Comparison of ENCODE assay signal across 9 cellular contexts in the genomic region with DNA sequence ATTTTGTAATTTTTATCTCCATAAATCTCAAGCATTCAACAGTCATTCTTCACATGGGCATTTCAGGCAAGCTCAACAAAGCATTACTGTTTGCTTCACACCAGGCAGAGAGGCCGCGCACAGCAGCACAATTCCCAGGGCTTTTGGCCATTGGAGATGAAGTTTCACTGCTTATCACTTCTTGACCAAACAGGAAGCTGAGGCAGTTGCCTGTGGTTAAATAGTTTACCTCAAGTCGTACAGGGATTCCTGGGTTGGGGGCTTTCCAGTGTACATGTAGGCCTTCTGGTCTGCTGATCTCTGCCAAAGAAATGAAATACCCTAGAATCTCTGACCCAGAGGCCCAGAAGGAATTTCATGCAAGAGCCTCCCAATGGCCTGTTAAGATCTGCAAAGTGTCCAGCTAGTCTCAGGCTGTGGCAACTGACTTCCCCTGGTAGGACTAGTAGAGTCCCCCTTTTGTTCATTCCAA. TPM values are rescaled to one million over a fixed set of nuclear protein-coding genes. Genes with fewer than 3 reads are reported as not detected.
DNase-seq lines count a peak whose midpoint lies in the region; ATAC-seq, FAIRE-seq and TF ChIP-seq lines count a peak whose summit lies in the region.
"Had no signal": no experiment of that assay in that cellular context is flagged by ENCODE, and none has a peak within 500 bp of the region (broad histone marks: within the 10 kb centered on the region; RNA-seq: fewer than 3 reads in every experiment).

No MANE protein-coding gene starts in this region.

- H4K8ac ChIP-seq in mesendoderm (ENCODE audit: low read depth, low read length) = no peak overlapping the region

- peak; percentile 18 for DNase-seq in bronchial epithelial cell (ENCODE audit: low read depth)
- peak in 5 of 6 donors; percentile 52 to 76 (median 60) for DNase-seq in pancreas
- DNase-seq in mesendoderm = no peak
- no peak for DNase-seq in CD8-positive, alpha-beta T cell
- no peak for DNase-seq in H54 (ENCODE audit: insufficient read length, low spot score)
- DNase-seq in stimulated activated CD4-positive, alpha-beta T cell treated with anti-CD3 and anti-CD28 coated beads, Interleukin-4, amount 100 ng/mL, for 4 hours = no peak
- DNase-seq: stimulated activated CD4-positive, alpha-beta T cell treated with anti-CD3 and anti-CD28 coated beads, Interleukin-12 subunit alpha, Interleukin-12 subunit beta, amount 100 ng/mL, for 4 hours had no signal

- TF ChIP-seq CTCF in Loucy (conservative IDR thresholded peaks at IDR 0.05; ENCODE audit: low read length) (no peak), bronchial epithelial cell (IDR thresholded peaks at IDR 0.05; ENCODE audit: insufficient read depth, low read length, severe bottlenecking) (no peak), pancreas (IDR thresholded peaks at IDR 0.05) (no peak)
- TF ChIP-seq CTCF in CD8-positive, alpha-beta T cell (IDR thresholded peaks at IDR 0.05) = no peak

- no peaks in the 10 kb centered on the region for H3K9me2 ChIP-seq in Loucy (replicated peaks; ENCODE audit: low read depth, low read length)

- H3K9me3 ChIP-seq in Loucy (ENCODE audit: insufficient read depth, low read depth, low read length) (no peaks in the 10 kb centered on the region), pancreas (no peaks in the 10 kb centered on the region)
- H3K9me3 ChIP-seq in CD8-positive, alpha-beta T cell (ENCODE audit: low read length) = no peaks in the 10 kb centered on the region

- H3K56ac ChIP-seq in mesendoderm (ENCODE audit: low read length) = no peak overlapping the region

- H3K9ac ChIP-seq in Loucy (ENCODE audit: low read depth, low read length, poor library complexity, severe bottlenecking) (peak overlapping the region; percentile 54), mesendoderm (ENCODE audit: low read length) (no peak overlapping the region)

- no peak overlapping the region for H3K27ac Mint-ChIP-seq in CD8-positive, alpha-beta T cell

- intact Hi-C loops in pancreas (cut with DNase I) = no loop called here
- intact Hi-C loops in CD8-positive, alpha-beta T cell (cut with DNase I, micrococcal nuclease) = no loop called here

- POLR2A ChIA-PET in CD8-positive, alpha-beta T cell (lab: Charles Lee) = interaction anchor here (0.6 to 1.6 kb wide), 3 partner anchors 11 to 51 kb away, joined by 3 to 6 read pairs (median 3); a partner anchor contains a TSS

- H4K20me1 ChIP-seq in Loucy (ENCODE audit: insufficient read depth, low read length, poor library complexity, severe bottlenecking) = no peaks in the 10 kb centered on the region

- peaks cover 39% of the 10 kb centered on the region for H3K4me1 ChIP-seq in Loucy (ENCODE audit: insufficient read depth, low read length, poor library complexity, severe bottlenecking)
- H3K4me1 ChIP-seq in pancreas = peaks cover 0 to 5% (median 4%) of the 10 kb centered on the region in 3 donors
- no peaks in the 10 kb centered on the region for H3K4me1 ChIP-seq in mesendoderm (ENCODE audit: control insufficient read depth, low read depth, low read length)
- peaks cover 8% of the 10 kb centered on the region for H3K4me1 ChIP-seq in CD8-positive, alpha-beta T cell (ENCODE audit: insufficient read depth, low read length)

- no peaks in the 10 kb centered on the region for H3K9me3 Mint-ChIP-seq in CD8-positive, alpha-beta T cell

- H3K4me3 ChIP-seq in Loucy (ENCODE audit: low read length, poor library complexity, severe bottlenecking) = peak overlapping the region; percentile 41
- no peak overlapping the region for H3K4me3 ChIP-seq in bronchial epithelial cell (ENCODE audit: low read depth, low read length)
- no peak overlapping the region for H3K4me3 ChIP-seq in pancreas
- no peak overlapping the region for H3K4me3 ChIP-seq in mesendoderm (ENCODE audit: low read length)
- H3K4me3 ChIP-seq in CD8-positive, alpha-beta T cell (ENCODE audit: low read depth, low read length) = no peak overlapping the region

- H2AK5ac ChIP-seq in mesendoderm (ENCODE audit: low read length) = no peak overlapping the region

- H3K27me3 Mint-ChIP-seq in CD8-positive, alpha-beta T cell (ENCODE audit: low read depth) = no peaks in the 10 kb centered on the region

- H3K79me1 ChIP-seq in mesendoderm (ENCODE audit: low read length) = no peaks in the 10 kb centered on the region

- H2AFZ ChIP-seq in Loucy (ENCODE audit: low read length) = no peak overlapping the region

- H2BK120ac ChIP-seq in mesendoderm (ENCODE audit: low read depth, low read length) = no peak overlapping the region

- ATAC-seq in GM18907 (IDR thresholded peaks at IDR 0.05; ENCODE audit: unreplicated experiment) = peak; percentile 55
- peak; percentile 83 to 94 (median 88) for ATAC-seq in pancreas
- no peak for ATAC-seq in CD8-positive, alpha-beta T cell

- peaks cover 9% of the 10 kb centered on the region for H3K4me1 Mint-ChIP-seq in CD8-positive, alpha-beta T cell (ENCODE audit: low read depth)

- no peak overlapping the region for H3K23ac ChIP-seq in mesendoderm (ENCODE audit: low read length)

- CTCF ChIA-PET in CD8-positive, alpha-beta T cell (lab: Charles Lee) = interaction anchor here (1.0 to 2.3 kb wide), 7 partner anchors 9 to 256 kb away, joined by 3 to 19 read pairs (median 7); a partner anchor contains a TSS

- TF ChIP-seq POLR2A in H54 (IDR thresholded peaks at IDR 0.05; ENCODE audit: low read depth, low read length) = no peak

- H3K4ac ChIP-seq in mesendoderm (ENCODE audit: low read depth, low read length) = no peak overlapping the region

- no peaks in the 10 kb centered on the region for H3F3A ChIP-seq in Loucy (ENCODE audit: low read depth)

- H3K27ac ChIP-seq in pancreas (peak overlapping the region; percentile 30 to 72 (median 46)), mesendoderm (ENCODE audit: low read depth, low read length) (no peak overlapping the region)
- H3K27ac ChIP-seq in CD8-positive, alpha-beta T cell (ENCODE audit: low read depth, low read length) = no peak overlapping the region

- no peak overlapping the region for H4K5ac ChIP-seq in mesendoderm (ENCODE audit: low read length)

- no peaks in the 10 kb centered on the region for H3K36me3 Mint-ChIP-seq in CD8-positive, alpha-beta T cell

- peak overlapping the region; percentile 67 for H3K4me2 ChIP-seq in Loucy (ENCODE audit: low read depth, low read length, poor library complexity, severe bottlenecking)
- H3K4me2 ChIP-seq in mesendoderm (ENCODE audit: low read length) = no peak overlapping the region

- no peaks in the 10 kb centered on the region for H3K36me3 ChIP-seq in Loucy (ENCODE audit: insufficient read depth, low read length)
- no peaks in the 10 kb centered on the region for H3K36me3 ChIP-seq in bronchial epithelial cell (ENCODE audit: control insufficient read depth, insufficient read depth, low read length)
- H3K36me3 ChIP-seq in pancreas = no peaks in the 10 kb centered on the region
- H3K36me3 ChIP-seq in mesendoderm (ENCODE audit: control insufficient read depth, insufficient read depth, low read length) = no peaks in the 10 kb centered on the region
- no peaks in the 10 kb centered on the region for H3K36me3 ChIP-seq in CD8-positive, alpha-beta T cell (ENCODE audit: insufficient read depth, low read length)

- H3K18ac ChIP-seq in mesendoderm (ENCODE audit: low read length) = no peak overlapping the region

- H3K27me3 ChIP-seq in Loucy (ENCODE audit: insufficient read depth, low read length, poor library complexity, severe bottlenecking) (no peaks in the 10 kb centered on the region), bronchial epithelial cell (ENCODE audit: control insufficient read depth, insufficient read depth, low read length) (no peaks in the 10 kb centered on the region), pancreas (no peaks in the 10 kb centered on the region), mesendoderm (ENCODE audit: insufficient read depth, low read length, poor library complexity) (no peaks in the 10 kb centered on the region)
- H3K27me3 ChIP-seq in CD8-positive, alpha-beta T cell (ENCODE audit: insufficient read depth, low read length) = no peaks in the 10 kb centered on the region

- H2BK5ac ChIP-seq in mesendoderm (ENCODE audit: low read length) = no peak overlapping the region

- FAIRE-seq in bronchial epithelial cell (lab: Jason Lieb, UNC) (no peak), pancreas (lab: Jason Lieb, UNC) (no peak), H54 (lab: Jason Lieb, UNC) (no peak)

- H2BK15ac ChIP-seq in mesendoderm (replicated peaks; ENCODE audit: low read depth) = no peak overlapping the region

- H3K4me3 Mint-ChIP-seq in CD8-positive, alpha-beta T cell = no peak overlapping the region

- no peaks in the 10 kb centered on the region for H3K79me2 ChIP-seq in Loucy (ENCODE audit: insufficient read depth, low read length)
- no peaks in the 10 kb centered on the region for H3K79me2 ChIP-seq in mesendoderm (ENCODE audit: control insufficient read depth, insufficient read depth, low read length)

- WGBS in pancreas, 2 donors = 20 to 32% methylated on average over 3 of the region's 3 CpGs
- no CpG with 5 or more reads among the region's 3 CpGs for WGBS in mesendoderm (ENCODE audit: extremely low coverage, insufficient coverage, low lambda C conversion rate)

RNA-seq across cellular contexts. Expression of a gene that starts 11.2 kb away (rescaled TPM):
- 107 and 110 TPM in 2 replicates for total RNA-seq in bronchial epithelial cell
- 10 to 100 TPM; 27.1 to 59.3 (median 42.4) TPM for total RNA-seq in pancreas
- polyA plus RNA-seq in pancreas = 10 to 100 TPM; 39.3 to 87.4 TPM
- 163 TPM for polyA plus RNA-seq in mesendoderm (2013, experiment 1 of 2)
- polyA plus RNA-seq in mesendoderm (2013, experiment 2 of 2) = 181 TPM
- total RNA-seq in CD8-positive, alpha-beta T cell = 10 to 100 TPM in 1 of 2 experiments, 1 to 10 TPM in 1; 7.6 to 11.7 TPM

RNA-seq across cellular contexts. Expression of a gene that starts 17.5 kb away (rescaled TPM):
- total RNA-seq in bronchial epithelial cell = 1.5 and 2.4 TPM in 2 replicates
- 1 to 10 TPM; 1.4 to 4.1 (median 2.2) TPM for total RNA-seq in pancreas
- 1 to 10 TPM; 2.3 to 6.0 TPM for polyA plus RNA-seq in pancreas
- polyA plus RNA-seq in mesendoderm (2013, experiment 1 of 2) = 2.7 TPM
- 2.7 TPM for polyA plus RNA-seq in mesendoderm (2013, experiment 2 of 2)
- 10 to 100 TPM; 15.6 to 16.2 TPM for total RNA-seq in CD8-positive, alpha-beta T cell

RNA-seq across cellular contexts. Expression of a gene that starts 24.3 kb away (rescaled TPM):
- total RNA-seq in bronchial epithelial cell (19.5 and 21.6 TPM in 2 replicates), pancreas (10 to 100 TPM; 16.1 to 28.4 (median 21.7) TPM)
- 10 to 100 TPM; 56.8 to 58.6 TPM for polyA plus RNA-seq in pancreas
- polyA plus RNA-seq in mesendoderm (2013, experiment 1 of 2) = 40.0 TPM
- 39.8 TPM for polyA plus RNA-seq in mesendoderm (2013, experiment 2 of 2)
- 10 to 100 TPM; 10.5 to 10.8 TPM for total RNA-seq in CD8-positive, alpha-beta T cell

Comparison
In these comparisons a context has a peak if more than half of its experiments do, and no peak if none do; other contexts are left out.
1. DNase-seq: peak in bronchial epithelial cell (single experiment) and pancreas (5 of 6); none in mesendoderm (single experiment), CD8-positive, alpha-beta T cell (0 of 7), H54 (single experiment) and stimulated activated CD4-positive, alpha-beta T cell treated with anti-CD3 and anti-CD28 coated beads, Interleukin-4, amount 100 ng/mL, for 4 hours (0 of 2).
2. H3K27ac ChIP-seq: peak in pancreas (4 of 4); none in mesendoderm (single experiment) and CD8-positive, alpha-beta T cell (single experiment).